In the genomic region with DNA sequence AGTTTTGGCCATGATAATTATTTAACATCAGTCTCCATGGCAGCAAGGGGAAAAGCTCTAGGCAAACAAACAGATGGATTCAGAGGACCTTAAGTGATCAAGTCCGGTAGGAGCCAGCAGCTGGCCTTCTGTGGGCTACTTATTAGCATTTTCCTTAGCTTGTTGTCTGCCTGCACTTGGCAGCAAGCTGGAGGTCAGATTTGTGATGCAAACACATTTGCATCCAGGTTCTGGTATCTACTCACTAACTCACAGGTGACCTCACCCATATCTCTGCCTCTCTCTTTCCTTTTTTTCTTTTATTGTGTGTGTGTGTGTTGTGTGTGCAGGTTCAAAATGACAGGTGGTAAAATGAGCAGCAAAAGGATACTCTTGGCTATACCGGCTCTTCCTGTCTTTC, we compare ENCODE assay signal across 9 cellular contexts. TPM values are rescaled to one million over a fixed set of nuclear protein-coding genes. Genes with fewer than 3 reads are reported as not detected.
DNase-seq lines count a peak whose midpoint lies in the region; ATAC-seq, FAIRE-seq and TF ChIP-seq lines count a peak whose summit lies in the region.
"Had no signal": no experiment of that assay in that cellular context is flagged by ENCODE, and none has a peak within 500 bp of the region (broad histone marks: within the 10 kb centered on the region; RNA-seq: fewer than 3 reads in every experiment).

No MANE protein-coding gene starts in this region.

- ATAC-seq in HCT116 = peak; percentile 65
- ATAC-seq in heart left ventricle = peak in 2 of 4 donors; percentile 11 to 23
- ATAC-seq in HG03565 (IDR thresholded peaks at IDR 0.05; ENCODE audit: unreplicated experiment) = no peak

- CTCF ChIA-PET in HCT116 (lab: Charles Lee) = interaction anchor here (1.2 kb wide), 1 partner anchor 13 kb away, joined by 4 read pairs; no protein-coding TSS in a partner anchor

- H3K4me1 ChIP-seq in HCT116 (ENCODE audit: control insufficient read depth in 1 of 2, insufficient read depth in 2 of 2, low read length in 2 of 2) (peaks cover 18 to 41% of the 10 kb centered on the region in 2 experiments), heart left ventricle (peaks cover 7 to 38% (median 21%) of the 10 kb centered on the region in 12 donors), small intestine (ENCODE audit: control insufficient read depth in 2 of 2, insufficient read depth in 1 of 2, low read depth in 1 of 2, low read length in 1 of 2) (peaks cover 0 to 3% of the 10 kb centered on the region in 2 donors), ovary (ENCODE audit: insufficient read depth) (peaks cover 3% of the 10 kb centered on the region)

- H4K20me1 ChIP-seq in HCT116 (ENCODE audit: insufficient read depth) = no peaks in the 10 kb centered on the region

- TF ChIP-seq POLR2A in HCT116 (IDR thresholded peaks at IDR 0.05; ENCODE audit: borderline replicate concordance, extremely low read depth, insufficient read depth, insufficient read length) (no peak), heart left ventricle (IDR thresholded peaks at IDR 0.05) (no peak), ovary (IDR thresholded peaks at IDR 0.05) (no peak)

- POLR2A ChIA-PET in HCT116 (lab: Charles Lee) = interaction anchor here (1.5 kb wide), 1 partner anchor 14 kb away, joined by 3 read pairs; no protein-coding TSS in a partner anchor

- H3K79me2 ChIP-seq in HCT116 (ENCODE audit: insufficient read depth, low read length) = peaks cover 53% of the 10 kb centered on the region

- WGBS in heart left ventricle, 4 donors = 0 to 17% (median 9%) methylated on average over 2 of the region's 2 CpGs
- 12 to 29% (median 21%) methylated on average over 2 of the region's 2 CpGs for WGBS in small intestine, 3 donors
- WGBS in ovary, 3 donors = 6 to 9% (median 7%) methylated on average over 2 of the region's 2 CpGs

- no peak for TF ChIP-seq EP300 in ovary (IDR thresholded peaks at IDR 0.05)

- no peak for FAIRE-seq in small intestine (lab: Jason Lieb, UNC)

- intact Hi-C loops in HCT116 (cut with micrococcal nuclease) = no loop called here
- intact Hi-C loops in heart left ventricle (cut with DNase I) = no loop called here
- intact Hi-C loops in ovary (cut with DNase I) = no loop called here

- H3K4me3 ChIP-seq in HCT116 (replicated peaks in 1 of 2; ENCODE audit: low read depth in 1 of 2, low read length in 2 of 2) (peak overlapping the region; percentile 3 to 47), heart left ventricle (peak overlapping the region in 2 of 12 donors; percentile 1 to 10), small intestine (ENCODE audit: low read depth in 1 of 2, low read length in 2 of 2) (no peak overlapping the region), ovary (no peak overlapping the region)

- no peak overlapping the region for H2AFZ ChIP-seq in HCT116 (ENCODE audit: low read depth, low read length, poor library complexity, severe bottlenecking)

- no peaks in the 10 kb centered on the region for H3K9me2 ChIP-seq in HCT116 (ENCODE audit: insufficient read depth)

- no TSS peak for BruUV-seq in HCT116 (replicated peaks; lab: Mats Ljungman, UMichigan)

- DNase-seq in HCT116 (ENCODE audit: low read depth, low spot score) = no peak
- DNase-seq in SK-N-DZ (ENCODE audit: low spot score) = peak; percentile 37
- DNase-seq in heart left ventricle = peak in 1 of 5 donors; percentile 39
- DNase-seq in small intestine = peak; percentile 31
- no peak for DNase-seq in ovary
- DNase-seq in activated CD4-positive, alpha-beta T cell treated with anti-CD3 and anti-CD28 coated beads for 48 hours = no peak
- DNase-seq in stimulated activated CD4-positive, alpha-beta T cell treated with anti-CD3 and anti-CD28 coated beads, Interleukin-1b, Interleukin-23, amount 100 ng/mL, for 48 hours = no peak
- DNase-seq: NCI-H526 treated with DMSO at 0.1 percent for 48 hours had no signal

- H3K4me2 ChIP-seq in HCT116 (ENCODE audit: low read length) = peak overlapping the region; percentile 73

- RAD21 ChIA-PET in HCT116 (lab: Charles Lee; ENCODE audit: low non-redundant PET in 1 of 2, low total read pairs in 2 of 2, uncharacterized antibody in 2 of 2, unreplicated experiment in 2 of 2) = no interaction called here

- peak overlapping the region; percentile 55 for H3K27ac ChIP-seq in HCT116 (ENCODE audit: low read depth, low read length)
- H3K27ac ChIP-seq in heart left ventricle = peak overlapping the region in 11 of 12 donors; percentile 25 to 78 (median 66)
- H3K27ac ChIP-seq in small intestine (ENCODE audit: low read depth in 1 of 2, low read length in 1 of 2) = peak overlapping the region; percentile 34 to 81
- H3K27ac ChIP-seq in ovary = peak overlapping the region in 1 of 2 donors; percentile 8

- TF ChIP-seq RAD21 in HCT116 (IDR thresholded peaks at IDR 0.05; ENCODE audit: low read depth) = no peak

- H3K27me3 ChIP-seq in HCT116 (ENCODE audit: insufficient read depth, low read length) (no peaks in the 10 kb centered on the region), heart left ventricle (no peaks in the 10 kb centered on the region), small intestine (ENCODE audit: control insufficient read depth in 2 of 2, insufficient read depth in 2 of 2, low read length in 2 of 2) (no peaks in the 10 kb centered on the region), ovary (no peaks in the 10 kb centered on the region)

- TF ChIP-seq CTCF in HCT116 (IDR thresholded peaks at IDR 0.05 in 2 of 3, conservative IDR thresholded peaks at IDR 0.05 in 1 of 3; ENCODE audit: borderline replicate concordance in 1 of 3, insufficient read depth in 1 of 3, low read depth in 2 of 3, low read length in 2 of 3) (no peak), heart left ventricle (IDR thresholded peaks at IDR 0.05) (no peak), ovary (IDR thresholded peaks at IDR 0.05) (no peak)

- H3K9me3 ChIP-seq in HCT116 (ENCODE audit: control insufficient read depth in 1 of 2, insufficient read depth in 1 of 2, low read depth in 1 of 2, low read length in 2 of 2) (no peaks in the 10 kb centered on the region), heart left ventricle (no peaks in the 10 kb centered on the region), small intestine (ENCODE audit: control insufficient read depth, low read depth) (no peaks in the 10 kb centered on the region), ovary (no peaks in the 10 kb centered on the region)

- H3K36me3 ChIP-seq in HCT116 (ENCODE audit: control insufficient read depth in 1 of 2, insufficient read depth in 2 of 2, low read length in 2 of 2) (no peaks in the 10 kb centered on the region), heart left ventricle (no peaks in the 10 kb centered on the region), small intestine (ENCODE audit: control insufficient read depth in 2 of 2, insufficient read depth in 2 of 2, low read length in 2 of 2) (no peaks in the 10 kb centered on the region), ovary (no peaks in the 10 kb centered on the region)

- H3K9ac ChIP-seq in HCT116 (ENCODE audit: low read length) = peak overlapping the region; percentile 46

TF ChIP-seq in HCT116, 20 proteins besides CTCF, POLR2A, EP300 and RAD21 (continues in another document):
- TF ChIP-seq SRF (IDR thresholded peaks at IDR 0.05; ENCODE audit: low read depth) (no peak), YY1 (IDR thresholded peaks at IDR 0.05; ENCODE audit: extremely low read depth, insufficient replicate concordance, low read depth, low read length) (no peak), EGR1 (IDR thresholded peaks at IDR 0.05; ENCODE audit: low read depth) (no peak), EZH2phosphoT487 (IDR thresholded peaks at IDR 0.05; ENCODE audit: borderline replicate concordance) (no peak), EZH2 (IDR thresholded peaks at IDR 0.05) (no peak), SIN3A (IDR thresholded peaks at IDR 0.05; ENCODE audit: low read depth) (no peak), ZFX (IDR thresholded peaks at IDR 0.05) (no peak), TCF7L2 (IDR thresholded peaks at IDR 0.05; ENCODE audit: borderline replicate concordance, extremely low read depth, insufficient read depth, insufficient read length) (no peak), ELF1 (IDR thresholded peaks at IDR 0.05; ENCODE audit: borderline replicate concordance, low read depth) (no peak)
- TF ChIP-seq, protein P1, sequence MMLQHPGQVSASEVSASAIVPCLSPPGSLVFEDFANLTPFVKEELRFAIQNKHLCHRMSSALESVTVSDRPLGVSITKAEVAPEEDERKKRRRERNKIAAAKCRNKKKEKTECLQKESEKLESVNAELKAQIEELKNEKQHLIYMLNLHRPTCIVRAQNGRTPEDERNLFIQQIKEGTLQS (IDR thresholded peaks at IDR 0.05) = no peak
- TF ChIP-seq, protein P2, sequence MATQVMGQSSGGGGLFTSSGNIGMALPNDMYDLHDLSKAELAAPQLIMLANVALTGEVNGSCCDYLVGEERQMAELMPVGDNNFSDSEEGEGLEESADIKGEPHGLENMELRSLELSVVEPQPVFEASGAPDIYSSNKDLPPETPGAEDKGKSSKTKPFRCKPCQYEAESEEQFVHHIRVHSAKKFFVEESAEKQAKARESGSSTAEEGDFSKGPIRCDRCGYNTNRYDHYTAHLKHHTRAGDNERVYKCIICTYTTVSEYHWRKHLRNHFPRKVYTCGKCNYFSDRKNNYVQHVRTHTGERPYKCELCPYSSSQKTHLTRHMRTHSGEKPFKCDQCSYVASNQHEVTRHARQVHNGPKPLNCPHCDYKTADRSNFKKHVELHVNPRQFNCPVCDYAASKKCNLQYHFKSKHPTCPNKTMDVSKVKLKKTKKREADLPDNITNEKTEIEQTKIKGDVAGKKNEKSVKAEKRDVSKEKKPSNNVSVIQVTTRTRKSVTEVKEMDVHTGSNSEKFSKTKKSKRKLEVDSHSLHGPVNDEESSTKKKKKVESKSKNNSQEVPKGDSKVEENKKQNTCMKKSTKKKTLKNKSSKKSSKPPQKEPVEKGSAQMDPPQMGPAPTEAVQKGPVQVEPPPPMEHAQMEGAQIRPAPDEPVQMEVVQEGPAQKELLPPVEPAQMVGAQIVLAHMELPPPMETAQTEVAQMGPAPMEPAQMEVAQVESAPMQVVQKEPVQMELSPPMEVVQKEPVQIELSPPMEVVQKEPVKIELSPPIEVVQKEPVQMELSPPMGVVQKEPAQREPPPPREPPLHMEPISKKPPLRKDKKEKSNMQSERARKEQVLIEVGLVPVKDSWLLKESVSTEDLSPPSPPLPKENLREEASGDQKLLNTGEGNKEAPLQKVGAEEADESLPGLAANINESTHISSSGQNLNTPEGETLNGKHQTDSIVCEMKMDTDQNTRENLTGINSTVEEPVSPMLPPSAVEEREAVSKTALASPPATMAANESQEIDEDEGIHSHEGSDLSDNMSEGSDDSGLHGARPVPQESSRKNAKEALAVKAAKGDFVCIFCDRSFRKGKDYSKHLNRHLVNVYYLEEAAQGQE (IDR thresholded peaks at IDR 0.05; ENCODE audit: low read depth) = no peak

RNA-seq across cellular contexts. Expression of gene ARHGAP42, which starts 32.3 kb away (rescaled TPM):
- 12.3 TPM for total RNA-seq in HCT116 (2021; ENCODE audit: unreplicated experiment)
- 3.8 and 5.3 TPM in 2 replicates for polyA plus RNA-seq in HCT116 (2012)
- 4.6 and 4.9 TPM in 2 replicates for polyA plus RNA-seq in SK-N-DZ (2014; cell fraction: cytosol; rRNA removed)
- 2.9 and 6.6 TPM in 2 replicates for polyA plus RNA-seq in SK-N-DZ (2014; cell fraction: nucleus; rRNA removed)
- 10 to 100 TPM in 4 of 9 donors, 1 to 10 TPM in 5; 6.7 to 12.4 (median 9.1) TPM for total RNA-seq in heart left ventricle
- polyA plus RNA-seq in heart left ventricle = 1 to 10 TPM; 3.8 to 6.2 TPM
- polyA plus RNA-seq in small intestine = 10 to 100 TPM in 2 of 3 donors, 1 to 10 TPM in 1; 4.3 to 17.0 (median 14.3) TPM
- 1 to 10 TPM; 4.3 to 8.2 (median 7.0) TPM for total RNA-seq in ovary
- polyA plus RNA-seq in ovary = 10 to 100 TPM in 1 of 2 donors, 1 to 10 TPM in 1; 5.1 to 11.8 TPM

Comparison
In these comparisons a context has a peak if more than half of its experiments do, and no peak if none do; other contexts are left out.
1. DNase-seq: peak in SK-N-DZ (single experiment) and small intestine (single experiment); none in HCT116 (single experiment), ovary (0 of 5), activated CD4-positive, alpha-beta T cell treated with anti-CD3 and anti-CD28 coated beads for 48 hours (single experiment) and stimulated activated CD4-positive, alpha-beta T cell treated with anti-CD3 and anti-CD28 coated beads, Interleukin-1b, Interleukin-23, amount 100 ng/mL, for 48 hours (single experiment).
2. H3K4me3 ChIP-seq: peak in HCT116 (2 of 2); none in small intestine (0 of 2) and ovary (single experiment).